In the genomic region with DNA sequence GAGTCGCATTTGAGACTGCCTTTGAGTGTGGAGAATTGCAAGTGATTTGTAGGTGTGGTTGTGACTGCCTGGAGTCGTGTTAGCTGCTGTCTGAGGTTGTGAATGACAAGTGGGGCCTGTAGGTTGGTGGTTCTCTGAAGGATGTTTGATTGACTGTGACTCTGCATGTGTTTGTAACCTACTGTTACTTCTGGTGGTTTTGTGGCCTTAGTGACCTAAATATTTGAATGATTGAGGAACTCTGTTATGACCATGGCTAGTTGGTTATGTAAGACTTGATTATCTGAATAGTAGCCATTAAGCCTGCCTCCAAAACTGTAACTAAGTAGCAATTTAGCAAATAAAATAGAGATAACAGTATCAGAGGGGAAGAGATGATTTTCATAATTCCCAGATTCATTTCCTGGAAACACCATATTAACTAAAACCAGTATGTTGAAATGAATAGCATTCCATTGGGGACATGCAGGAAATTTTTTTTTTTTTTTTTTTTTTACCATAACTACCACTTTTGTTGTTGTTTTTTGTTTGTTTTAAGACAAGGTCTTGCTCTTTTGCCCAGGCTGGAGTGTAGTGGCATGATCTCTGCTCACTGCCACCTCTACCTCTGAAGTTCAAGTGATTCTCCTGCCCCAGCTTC, we compare ENCODE assay signal across 9 cellular contexts. TPM values are rescaled to one million over a fixed set of nuclear protein-coding genes. Genes with fewer than 3 reads are reported as not detected.
DNase-seq lines count a peak whose midpoint lies in the region; ATAC-seq, FAIRE-seq and TF ChIP-seq lines count a peak whose summit lies in the region.
"Had no signal": no experiment of that assay in that cellular context is flagged by ENCODE, and none has a peak within 500 bp of the region (broad histone marks: within the 10 kb centered on the region; RNA-seq: fewer than 3 reads in every experiment).

No MANE protein-coding gene starts in this region.

- H3K4me2 ChIP-seq in neural cell (ENCODE audit: low read length): peak overlapping the region; percentile 66

- DNase-seq in activated CD4-positive, alpha-beta T cell treated with anti-CD3 and anti-CD28 coated beads, Interleukin-2, amount 10 ng/mL, durations not matched to agents 24 days and 14 days: no peak
- DNase-seq in activated CD4-positive, alpha-beta T cell treated with anti-CD3 and anti-CD28 coated beads for 1 hour: no peak
- peak; percentile 6 for DNase-seq in NCI-H82 treated with DMSO at 0.1 percent for 48 hours (lab: John Stamatoyannopoulos, UW; ENCODE audit: unreplicated experiment)
- no peak for DNase-seq in effector memory CD8-positive, alpha-beta T cell
- no peak for DNase-seq in RCC 7860 (ENCODE audit: low spot score)
- DNase-seq in stimulated activated CD4-positive, alpha-beta T cell treated with anti-CD3 and anti-CD28 coated beads, Interleukin-2, amount 100 ng/mL, for 24 hours: no peak

- peak overlapping the region; percentile 89 for H3K4me3 Mint-ChIP-seq in activated CD4-positive, alpha-beta T cell treated with anti-CD3 and anti-CD28 coated beads, Interleukin-2, amount 10 ng/mL, durations not matched to agents 24 days and 14 days
- peak overlapping the region; percentile 75 to 98 for H3K4me3 Mint-ChIP-seq in effector memory CD8-positive, alpha-beta T cell

- H3K79me2 ChIP-seq in neural cell (replicated peaks; ENCODE audit: insufficient read depth, low read length): peaks cover 30% of the 10 kb centered on the region

- FAIRE-seq in RCC 7860 (lab: Jason Lieb, UNC): no peak
- FAIRE-seq: G401.6 had no signal

- intact Hi-C loops in activated CD4-positive, alpha-beta T cell treated with anti-CD3 and anti-CD28 coated beads, Interleukin-2, amount 10 ng/mL, durations not matched to agents 24 days and 14 days (cut with micrococcal nuclease): loop anchor here (1.0 to 10.0 kb wide), 7 partner anchors 61 to 609 kb away; a partner anchor contains a TSS

- no peak for TF ChIP-seq RAD21 in neural cell (conservative IDR thresholded peaks at IDR 0.05)

- peaks cover 51% of the 10 kb centered on the region for H3K36me3 Mint-ChIP-seq in activated CD4-positive, alpha-beta T cell treated with anti-CD3 and anti-CD28 coated beads, Interleukin-2, amount 10 ng/mL, durations not matched to agents 24 days and 14 days (ENCODE audit: low read depth)
- H3K36me3 Mint-ChIP-seq in effector memory CD8-positive, alpha-beta T cell (ENCODE audit: insufficient read depth): peaks cover 24% of the 10 kb centered on the region

- peak overlapping the region; percentile 99 for H2AFZ ChIP-seq in neural cell (ENCODE audit: low read depth, low read length)

- H3K27ac ChIP-seq in neural cell (ENCODE audit: low read length): peak overlapping the region; percentile 94

- H3K36me3 ChIP-seq in neural cell (ENCODE audit: insufficient read depth, low read length): peaks cover 7% of the 10 kb centered on the region

- H3K27ac Mint-ChIP-seq in activated CD4-positive, alpha-beta T cell treated with anti-CD3 and anti-CD28 coated beads, Interleukin-2, amount 10 ng/mL, durations not matched to agents 24 days and 14 days: peak overlapping the region; percentile 98
- H3K27ac Mint-ChIP-seq in effector memory CD8-positive, alpha-beta T cell: peak overlapping the region; percentile 82 to 98

- no peaks in the 10 kb centered on the region for H4K20me1 ChIP-seq in neural cell (ENCODE audit: insufficient read depth)

- H3K27me3 Mint-ChIP-seq in activated CD4-positive, alpha-beta T cell treated with anti-CD3 and anti-CD28 coated beads, Interleukin-2, amount 10 ng/mL, durations not matched to agents 24 days and 14 days: no peaks in the 10 kb centered on the region
- H3K27me3 Mint-ChIP-seq in effector memory CD8-positive, alpha-beta T cell: no peaks in the 10 kb centered on the region

- no peaks in the 10 kb centered on the region for H3F3A ChIP-seq in neural cell (ENCODE audit: insufficient read depth, low read length, poor library complexity, severe bottlenecking)

- H3K4me3 ChIP-seq in neural cell (ENCODE audit: low read length): peak overlapping the region; percentile 96

- no peaks in the 10 kb centered on the region for H3K27me3 ChIP-seq in neural cell (ENCODE audit: insufficient read depth, low read depth, low read length)

- peaks cover 22% of the 10 kb centered on the region for H3K9me3 Mint-ChIP-seq in activated CD4-positive, alpha-beta T cell treated with anti-CD3 and anti-CD28 coated beads, Interleukin-2, amount 10 ng/mL, durations not matched to agents 24 days and 14 days
- no peaks in the 10 kb centered on the region for H3K9me3 Mint-ChIP-seq in effector memory CD8-positive, alpha-beta T cell

- no peak for TF ChIP-seq CTCF in neural cell (IDR thresholded peaks at IDR 0.05; ENCODE audit: poor library complexity, severe bottlenecking)

- ATAC-seq in effector memory CD8-positive, alpha-beta T cell (replicated peaks): peak; percentile 68
- ATAC-seq in GM18858 (IDR thresholded peaks at IDR 0.05; ENCODE audit: unreplicated experiment): no peak

- H3K9me3 ChIP-seq in neural cell (ENCODE audit: low read length): peaks cover 8% of the 10 kb centered on the region

- H3K9ac ChIP-seq in neural cell (ENCODE audit: low read length): peak overlapping the region; percentile 98

- no peaks in the 10 kb centered on the region for H3K9me2 ChIP-seq in neural cell (ENCODE audit: insufficient read depth, low read length)

- TF ChIP-seq EP300 in neural cell (conservative IDR thresholded peaks at IDR 0.05; ENCODE audit: poor library complexity, severe bottlenecking): no peak

- H3K4me1 Mint-ChIP-seq in activated CD4-positive, alpha-beta T cell treated with anti-CD3 and anti-CD28 coated beads, Interleukin-2, amount 10 ng/mL, durations not matched to agents 24 days and 14 days: peaks cover 22% of the 10 kb centered on the region
- peaks cover 21 to 23% of the 10 kb centered on the region in 2 donors for H3K4me1 Mint-ChIP-seq in effector memory CD8-positive, alpha-beta T cell (ENCODE audit: low read depth in 2 of 2)

TF ChIP-seq in neural cell, 6 proteins besides CTCF, POLR2A, EP300 and RAD21:
- no peak for TF ChIP-seq SMC3 (conservative IDR thresholded peaks at IDR 0.05; ENCODE audit: poor library complexity)
- TF ChIP-seq EZH2 (IDR thresholded peaks at IDR 0.05; ENCODE audit: borderline replicate concordance, insufficient read depth, low read length, poor library complexity, severe bottlenecking): no peak
- no peak for TF ChIP-seq MXI1 (conservative IDR thresholded peaks at IDR 0.05; ENCODE audit: poor library complexity, severe bottlenecking)
- TF ChIP-seq POLR2AphosphoS5 (IDR thresholded peaks at IDR 0.05): no peak
- TF ChIP-seq TAF1 (IDR thresholded peaks at IDR 0.05; ENCODE audit: low read depth): no peak
- TF ChIP-seq, protein P1, sequence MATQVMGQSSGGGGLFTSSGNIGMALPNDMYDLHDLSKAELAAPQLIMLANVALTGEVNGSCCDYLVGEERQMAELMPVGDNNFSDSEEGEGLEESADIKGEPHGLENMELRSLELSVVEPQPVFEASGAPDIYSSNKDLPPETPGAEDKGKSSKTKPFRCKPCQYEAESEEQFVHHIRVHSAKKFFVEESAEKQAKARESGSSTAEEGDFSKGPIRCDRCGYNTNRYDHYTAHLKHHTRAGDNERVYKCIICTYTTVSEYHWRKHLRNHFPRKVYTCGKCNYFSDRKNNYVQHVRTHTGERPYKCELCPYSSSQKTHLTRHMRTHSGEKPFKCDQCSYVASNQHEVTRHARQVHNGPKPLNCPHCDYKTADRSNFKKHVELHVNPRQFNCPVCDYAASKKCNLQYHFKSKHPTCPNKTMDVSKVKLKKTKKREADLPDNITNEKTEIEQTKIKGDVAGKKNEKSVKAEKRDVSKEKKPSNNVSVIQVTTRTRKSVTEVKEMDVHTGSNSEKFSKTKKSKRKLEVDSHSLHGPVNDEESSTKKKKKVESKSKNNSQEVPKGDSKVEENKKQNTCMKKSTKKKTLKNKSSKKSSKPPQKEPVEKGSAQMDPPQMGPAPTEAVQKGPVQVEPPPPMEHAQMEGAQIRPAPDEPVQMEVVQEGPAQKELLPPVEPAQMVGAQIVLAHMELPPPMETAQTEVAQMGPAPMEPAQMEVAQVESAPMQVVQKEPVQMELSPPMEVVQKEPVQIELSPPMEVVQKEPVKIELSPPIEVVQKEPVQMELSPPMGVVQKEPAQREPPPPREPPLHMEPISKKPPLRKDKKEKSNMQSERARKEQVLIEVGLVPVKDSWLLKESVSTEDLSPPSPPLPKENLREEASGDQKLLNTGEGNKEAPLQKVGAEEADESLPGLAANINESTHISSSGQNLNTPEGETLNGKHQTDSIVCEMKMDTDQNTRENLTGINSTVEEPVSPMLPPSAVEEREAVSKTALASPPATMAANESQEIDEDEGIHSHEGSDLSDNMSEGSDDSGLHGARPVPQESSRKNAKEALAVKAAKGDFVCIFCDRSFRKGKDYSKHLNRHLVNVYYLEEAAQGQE (IDR thresholded peaks at IDR 0.05; ENCODE audit: borderline replicate concordance): no peak

RNA-seq across cellular contexts. Expression of a gene that starts 0.8 kb away (rescaled TPM):
- total RNA-seq in activated CD4-positive, alpha-beta T cell treated with anti-CD3 and anti-CD28 coated beads, Interleukin-2, amount 10 ng/mL, durations not matched to agents 24 days and 14 days: 9.5 and 13.2 TPM in 2 replicates
- polyA plus RNA-seq in neural cell: 98.8 and 112 TPM in 2 replicates
- polyA minus RNA-seq in neural cell: 151 and 174 TPM in 2 replicates

RNA-seq across cellular contexts. Expression of a gene that starts 32.9 kb away (rescaled TPM):
- 16.8 and 17.6 TPM in 2 replicates for total RNA-seq in activated CD4-positive, alpha-beta T cell treated with anti-CD3 and anti-CD28 coated beads, Interleukin-2, amount 10 ng/mL, durations not matched to agents 24 days and 14 days
- polyA plus RNA-seq in neural cell: 53.7 and 54.5 TPM in 2 replicates
- polyA minus RNA-seq in neural cell: 57.9 and 61.1 TPM in 2 replicates
